Comparison of ENCODE assay signal across 1 cellular context in genomic region chr7:138066954-138067394, GRCh38.
TF ChIP-seq lines count a peak whose summit lies in the region.

No MANE protein-coding gene starts in this region.

TF ChIP-seq in HepG2, 621 proteins besides CTCF, POLR2A, EP300 and RAD21 (continued from another document and continues in another):
- no peak for TF ChIP-seq ZNF550 (CRISPR knock-in tag; IDR thresholded peaks at IDR 0.05; ENCODE audit: borderline replicate concordance)
- TF ChIP-seq ZNF562 (CRISPR knock-in tag; IDR thresholded peaks at IDR 0.05; ENCODE audit: borderline replicate concordance): no peak
- TF ChIP-seq ARNT (IDR thresholded peaks at IDR 0.05): no peak
- TF ChIP-seq MED13 (CRISPR knock-in tag; IDR thresholded peaks at IDR 0.05): peak; percentile 98
- no peak for TF ChIP-seq ZNF570 (CRISPR knock-in tag; IDR thresholded peaks at IDR 0.05; ENCODE audit: borderline replicate concordance)
- TF ChIP-seq FOXA3 (CRISPR knock-in tag; IDR thresholded peaks at IDR 0.05): peak; percentile 81
- no peak for TF ChIP-seq ZNF30 (CRISPR knock-in tag; IDR thresholded peaks at IDR 0.05)
- TF ChIP-seq ZNF674 (CRISPR knock-in tag; IDR thresholded peaks at IDR 0.05; ENCODE audit: low read depth): no peak
- TF ChIP-seq NFIB (CRISPR knock-in tag; IDR thresholded peaks at IDR 0.05; ENCODE audit: borderline replicate concordance): no peak
- no peak for TF ChIP-seq ZBTB34 (CRISPR knock-in tag; IDR thresholded peaks at IDR 0.05)
- TF ChIP-seq ZNF564 (CRISPR knock-in tag; IDR thresholded peaks at IDR 0.05): no peak
- no peak for TF ChIP-seq RFX3 (CRISPR knock-in tag; IDR thresholded peaks at IDR 0.05)
- TF ChIP-seq SPEN (CRISPR knock-in tag; IDR thresholded peaks at IDR 0.05; ENCODE audit: low read depth): no peak
- TF ChIP-seq ZNF280D (CRISPR knock-in tag; IDR thresholded peaks at IDR 0.05): no peak
- TF ChIP-seq SP2 (CRISPR knock-in tag; IDR thresholded peaks at IDR 0.05): no peak
- no peak for TF ChIP-seq THAP7 (CRISPR knock-in tag; IDR thresholded peaks at IDR 0.05)
- TF ChIP-seq NFE2L2 (IDR thresholded peaks at IDR 0.05; ENCODE audit: low read length): no peak
- peak; percentile 62; the same call in 1 of the 2 replicates for TF ChIP-seq ZNF503 (CRISPR knock-in tag; IDR thresholded peaks at IDR 0.05)
- TF ChIP-seq PAWR (CRISPR knock-in tag; IDR thresholded peaks at IDR 0.05; ENCODE audit: borderline replicate concordance): no peak
- TF ChIP-seq DPF2 (CRISPR knock-in tag; IDR thresholded peaks at IDR 0.05; ENCODE audit: borderline replicate concordance, low read depth): peak; percentile 79
- TF ChIP-seq ZBTB3 (CRISPR knock-in tag; IDR thresholded peaks at IDR 0.05; ENCODE audit: borderline replicate concordance, low read depth): peak; percentile 59; the same call in 1 of the 2 replicates
- no peak for TF ChIP-seq ZFP1 (CRISPR knock-in tag; IDR thresholded peaks at IDR 0.05)
- no peak for TF ChIP-seq RNF2 (conservative IDR thresholded peaks at IDR 0.05; ENCODE audit: low read depth)
- TF ChIP-seq ZNF740 (CRISPR knock-in tag; IDR thresholded peaks at IDR 0.05): no peak
- no peak for TF ChIP-seq NPAS2 (CRISPR knock-in tag; IDR thresholded peaks at IDR 0.05; ENCODE audit: borderline replicate concordance)
- no peak for TF ChIP-seq ZNF24 (IDR thresholded peaks at IDR 0.05)
- no peak for TF ChIP-seq ZNF17 (CRISPR knock-in tag; IDR thresholded peaks at IDR 0.05)
- no peak for TF ChIP-seq ZNF367 (CRISPR knock-in tag; IDR thresholded peaks at IDR 0.05; ENCODE audit: borderline replicate concordance)
- no peak for TF ChIP-seq MAFK (conservative IDR thresholded peaks at IDR 0.05 in 1 of 2, IDR thresholded peaks at IDR 0.05 in 1 of 2; ENCODE audit: low read length in 2 of 2)
- TF ChIP-seq SETDB1 (CRISPR knock-in tag; IDR thresholded peaks at IDR 0.05; ENCODE audit: borderline replicate concordance): no peak
- TF ChIP-seq ZBTB10 (CRISPR knock-in tag; IDR thresholded peaks at IDR 0.05; ENCODE audit: borderline replicate concordance): no peak
- 0 out of 2 replicates have a peak, but pooled peaks have one; percentile 10 for TF ChIP-seq NCOR1 (IDR thresholded peaks at IDR 0.05; ENCODE audit: borderline replicate concordance, low read length)
- no peak for TF ChIP-seq JUND (CRISPR knock-in tag; IDR thresholded peaks at IDR 0.05)
- no peak for TF ChIP-seq XBP1 (CRISPR knock-in tag; IDR thresholded peaks at IDR 0.05)
- TF ChIP-seq ZNF101 (CRISPR knock-in tag; IDR thresholded peaks at IDR 0.05; ENCODE audit: borderline replicate concordance, low read depth): no peak
- peak; percentile 72; the same call in 1 of the 2 replicates for TF ChIP-seq FOXJ3 (CRISPR knock-in tag; IDR thresholded peaks at IDR 0.05; ENCODE audit: borderline replicate concordance)
- TF ChIP-seq ZSCAN9 (CRISPR knock-in tag; IDR thresholded peaks at IDR 0.05; ENCODE audit: borderline replicate concordance): peak; percentile 46; the same call in 1 of the 2 replicates
- TF ChIP-seq HOMEZ (CRISPR knock-in tag; IDR thresholded peaks at IDR 0.05; ENCODE audit: low read depth): no peak
- TF ChIP-seq ZNF816 (CRISPR knock-in tag; IDR thresholded peaks at IDR 0.05; ENCODE audit: borderline replicate concordance): no peak
- no peak for TF ChIP-seq ZNF839 (CRISPR knock-in tag; IDR thresholded peaks at IDR 0.05; ENCODE audit: borderline replicate concordance)
- TF ChIP-seq YY1 (IDR thresholded peaks at IDR 0.05; ENCODE audit: insufficient read depth, insufficient replicate concordance, low read depth, low read length): no peak
- no peak for TF ChIP-seq HOXA9 (CRISPR knock-in tag; IDR thresholded peaks at IDR 0.05; ENCODE audit: borderline replicate concordance)
- no peak for TF ChIP-seq SMAD1 (CRISPR knock-in tag; IDR thresholded peaks at IDR 0.05; ENCODE audit: borderline replicate concordance, low read depth)
- TF ChIP-seq PCBP1 (IDR thresholded peaks at IDR 0.05; ENCODE audit: borderline replicate concordance, low read depth, low read length): no peak
- no peak for TF ChIP-seq ZSCAN31 (CRISPR knock-in tag; IDR thresholded peaks at IDR 0.05; ENCODE audit: low read depth)
- no peak for TF ChIP-seq THAP9 (CRISPR knock-in tag; IDR thresholded peaks at IDR 0.05; ENCODE audit: borderline replicate concordance)
- no peak for TF ChIP-seq BHLHE40 (IDR thresholded peaks at IDR 0.05; ENCODE audit: low read length)
- peak; percentile 94 for TF ChIP-seq NCOA2 (CRISPR knock-in tag; IDR thresholded peaks at IDR 0.05)
